ENCODE assay signal across 20 cellular contexts in genomic region chr11:11581493-11581880, GRCh38. TPM values are rescaled to one million over a fixed set of nuclear protein-coding genes. Genes with fewer than 3 reads are reported as not detected.
DNase-seq lines count a peak whose midpoint lies in the region; ATAC-seq and TF ChIP-seq lines count a peak whose summit lies in the region.
"Had no signal": no experiment of that assay in that cellular context is flagged by ENCODE, and none has a peak within 500 bp of the region (broad histone marks: within the 10 kb centered on the region; RNA-seq: fewer than 3 reads in every experiment).

No MANE protein-coding gene starts in this region.

- no peaks in the 10 kb centered on the region for H3K27me3 ChIP-seq in psoas muscle (ENCODE audit: insufficient read depth in 3 of 3, low read length in 2 of 3)
- H3K27me3 ChIP-seq in prostate gland (replicated peaks; ENCODE audit: insufficient read depth): no peaks in the 10 kb centered on the region
- H3K27me3 ChIP-seq: left lung had no signal

- POLR2A ChIA-PET in naive thymus-derived CD8-positive, alpha-beta T cell (lab: Charles Lee): no interaction called here

- no peak for TF ChIP-seq POLR2A in prostate gland (IDR thresholded peaks at IDR 0.05)

- H3K9me3 ChIP-seq in psoas muscle: no peaks in the 10 kb centered on the region
- no peaks in the 10 kb centered on the region for H3K9me3 ChIP-seq in prostate gland
- H3K9me3 ChIP-seq: left lung, mucosa of descending colon, neutrophil, SK-N-SH had no signal

- H3K36me3 ChIP-seq in psoas muscle (ENCODE audit: insufficient read depth in 1 of 2, low read depth in 1 of 2) (no peaks in the 10 kb centered on the region), prostate gland (no peaks in the 10 kb centered on the region)
- H3K36me3 ChIP-seq: left lung, neutrophil had no signal

- peak overlapping the region; percentile 89 for H3K27ac Mint-ChIP-seq in endothelial cell (ENCODE audit: unreplicated experiment)
- H3K27ac Mint-ChIP-seq in naive thymus-derived CD8-positive, alpha-beta T cell: no peak overlapping the region
- no peak overlapping the region for H3K27ac Mint-ChIP-seq in activated T-helper 2 cell treated with anti-CD3 and anti-CD28 coated beads, Interferon-gamma antibody, Interleukin-2, Interleukin-4, amounts not matched to agents 10 μg/mL and 5 μg/mL and 100 μg/mL, durations not matched to agents 14 hours and 24 hours and 36 hours
- H3K27ac Mint-ChIP-seq: activated naive CD8-positive, alpha-beta T cell treated with anti-CD3 and anti-CD28 coated beads for 36 hours; stimulated activated naive CD8-positive, alpha-beta T cell treated with anti-CD3 and anti-CD28 coated beads, Interleukin-15, Interleukin-2, amounts not matched to agents 100 ng/mL and 50 ng/mL, for 24 hours had no signal

- H3K4me3 Mint-ChIP-seq in endothelial cell (ENCODE audit: unreplicated experiment): no peak overlapping the region
- H3K4me3 Mint-ChIP-seq in naive thymus-derived CD8-positive, alpha-beta T cell: no peak overlapping the region
- no peak overlapping the region for H3K4me3 Mint-ChIP-seq in activated T-helper 2 cell treated with anti-CD3 and anti-CD28 coated beads, Interferon-gamma antibody, Interleukin-2, Interleukin-4, amounts not matched to agents 10 μg/mL and 5 μg/mL and 100 μg/mL, durations not matched to agents 14 hours and 24 hours and 36 hours (ENCODE audit: low read depth)
- H3K4me3 Mint-ChIP-seq: activated naive CD8-positive, alpha-beta T cell treated with anti-CD3 and anti-CD28 coated beads for 36 hours; CD14-positive monocyte; stimulated activated naive CD8-positive, alpha-beta T cell treated with anti-CD3 and anti-CD28 coated beads, Interleukin-15, Interleukin-2, amounts not matched to agents 100 ng/mL and 50 ng/mL, for 24 hours had no signal

- intact Hi-C loops in psoas muscle (cut with DNase I) (no loop called here), prostate gland (cut with DNase I) (no loop called here)
- intact Hi-C loops in activated T-helper 2 cell treated with anti-CD3 and anti-CD28 coated beads, Interferon-gamma antibody, Interleukin-2, Interleukin-4, amounts not matched to agents 10 μg/mL and 5 μg/mL and 100 μg/mL, durations not matched to agents 14 hours and 24 hours and 36 hours (cut with micrococcal nuclease): no loop called here

- H3K27me3 Mint-ChIP-seq in endothelial cell (ENCODE audit: unreplicated experiment): peaks cover 9% of the 10 kb centered on the region
- H3K27me3 Mint-ChIP-seq in naive thymus-derived CD8-positive, alpha-beta T cell: peaks cover 0 to 14% (median 1%) of the 10 kb centered on the region in 5 donors
- peaks cover 3% of the 10 kb centered on the region for H3K27me3 Mint-ChIP-seq in activated T-helper 2 cell treated with anti-CD3 and anti-CD28 coated beads, Interferon-gamma antibody, Interleukin-2, Interleukin-4, amounts not matched to agents 10 μg/mL and 5 μg/mL and 100 μg/mL, durations not matched to agents 14 hours and 24 hours and 36 hours (ENCODE audit: low read depth)
- H3K27me3 Mint-ChIP-seq: activated naive CD8-positive, alpha-beta T cell treated with anti-CD3 and anti-CD28 coated beads for 36 hours had no signal

- H3K4me1 Mint-ChIP-seq in endothelial cell (ENCODE audit: unreplicated experiment): peaks cover 76% of the 10 kb centered on the region
- peaks cover 0 to 6% (median 0%) of the 10 kb centered on the region in 4 donors for H3K4me1 Mint-ChIP-seq in naive thymus-derived CD8-positive, alpha-beta T cell
- peaks cover 5% of the 10 kb centered on the region for H3K4me1 Mint-ChIP-seq in activated T-helper 2 cell treated with anti-CD3 and anti-CD28 coated beads, Interferon-gamma antibody, Interleukin-2, Interleukin-4, amounts not matched to agents 10 μg/mL and 5 μg/mL and 100 μg/mL, durations not matched to agents 14 hours and 24 hours and 36 hours (ENCODE audit: low read depth)
- H3K4me1 Mint-ChIP-seq: CD14-positive monocyte had no signal

- H3K9me3 Mint-ChIP-seq in endothelial cell (ENCODE audit: unreplicated experiment): no peaks in the 10 kb centered on the region
- no peaks in the 10 kb centered on the region for H3K9me3 Mint-ChIP-seq in naive thymus-derived CD8-positive, alpha-beta T cell
- no peaks in the 10 kb centered on the region for H3K9me3 Mint-ChIP-seq in activated T-helper 2 cell treated with anti-CD3 and anti-CD28 coated beads, Interferon-gamma antibody, Interleukin-2, Interleukin-4, amounts not matched to agents 10 μg/mL and 5 μg/mL and 100 μg/mL, durations not matched to agents 14 hours and 24 hours and 36 hours
- H3K9me3 Mint-ChIP-seq: activated naive CD8-positive, alpha-beta T cell treated with anti-CD3 and anti-CD28 coated beads for 36 hours; CD14-positive monocyte; stimulated activated naive CD8-positive, alpha-beta T cell treated with anti-CD3 and anti-CD28 coated beads, Interleukin-15, Interleukin-2, amounts not matched to agents 100 ng/mL and 50 ng/mL, for 24 hours had no signal

- H3K4me1 ChIP-seq in psoas muscle (peaks cover 18% of the 10 kb centered on the region), prostate gland (replicated peaks) (peaks cover 4% of the 10 kb centered on the region)

- peaks cover 8% of the 10 kb centered on the region for H3K36me3 Mint-ChIP-seq in endothelial cell (ENCODE audit: low read depth, unreplicated experiment)
- no peaks in the 10 kb centered on the region for H3K36me3 Mint-ChIP-seq in naive thymus-derived CD8-positive, alpha-beta T cell
- H3K36me3 Mint-ChIP-seq in activated T-helper 2 cell treated with anti-CD3 and anti-CD28 coated beads, Interferon-gamma antibody, Interleukin-2, Interleukin-4, amounts not matched to agents 10 μg/mL and 5 μg/mL and 100 μg/mL, durations not matched to agents 14 hours and 24 hours and 36 hours (ENCODE audit: low read depth): no peaks in the 10 kb centered on the region
- H3K36me3 Mint-ChIP-seq: activated naive CD8-positive, alpha-beta T cell treated with anti-CD3 and anti-CD28 coated beads for 36 hours; CD14-positive monocyte had no signal

- TF ChIP-seq CTCF in C4-2B (conservative IDR thresholded peaks at IDR 0.05) (no peak), endothelial cell (IDR thresholded peaks at IDR 0.05; ENCODE audit: unreplicated experiment) (no peak), psoas muscle (IDR thresholded peaks at IDR 0.05) (no peak), prostate gland (IDR thresholded peaks at IDR 0.05) (no peak)

- H3K27ac ChIP-seq in C4-2B: peak overlapping the region; percentile 67
- peak overlapping the region; percentile 65 for H3K27ac ChIP-seq in psoas muscle
- H3K27ac ChIP-seq in prostate gland: peak overlapping the region in 1 of 2 donors; percentile 61
- H3K27ac ChIP-seq: GM23248, neutrophil had no signal

- peak; percentile 90 for DNase-seq in NCI-H1092 treated with DMSO at 0.1 percent for 48 hours (lab: John Stamatoyannopoulos, UW)
- no peak for DNase-seq in endothelial cell (ENCODE audit: low spot score)
- no peak for DNase-seq in psoas muscle
- no peak for DNase-seq in prostate gland (ENCODE audit: low spot score)
- no peak for DNase-seq in naive thymus-derived CD8-positive, alpha-beta T cell
- no peak for DNase-seq in stimulated activated CD4-positive, alpha-beta T cell treated with anti-CD3 and anti-CD28 coated beads, Interleukin-1b, Interleukin-23, amount 100 ng/mL, for 48 hours
- no peak for DNase-seq in activated T-helper 2 cell treated with anti-CD3 and anti-CD28 coated beads, Interferon-gamma antibody, Interleukin-2, Interleukin-4, amounts not matched to agents 10 μg/mL and 5 μg/mL and 100 μg/mL, durations not matched to agents 14 hours and 24 hours and 36 hours (ENCODE audit: low spot score)
- DNase-seq: activated CD8-positive, alpha-beta memory T cell treated with anti-CD3 and anti-CD28 coated beads, Interleukin-2, amount 50 U/mL, for 48 hours; activated naive CD8-positive, alpha-beta T cell treated with anti-CD3 and anti-CD28 coated beads for 36 hours; EL; left lung; mucosa of descending colon; NCI-H510A; stimulated activated CD4-positive, alpha-beta T cell treated with anti-CD3 and anti-CD28 coated beads, Interleukin-4, amount 100 ng/mL, for 4 hours had no signal

- 80 to 88% (median 81%) methylated on average over 4 of the region's 4 CpGs for WGBS in psoas muscle, 3 donors
- 74% methylated on average over 4 of the region's 4 CpGs for WGBS in prostate gland

- H3K4me3 ChIP-seq in psoas muscle (no peak overlapping the region), prostate gland (no peak overlapping the region)
- H3K4me3 ChIP-seq: GM23248, left lung, mucosa of descending colon had no signal

- no peak for ATAC-seq in psoas muscle
- no peak for ATAC-seq in naive thymus-derived CD8-positive, alpha-beta T cell
- ATAC-seq: left lung, mucosa of descending colon had no signal

RNA-seq across cellular contexts. Expression of gene GALNT18, which starts 40.3 kb away (rescaled TPM):
- 87.6 TPM for total RNA-seq in endothelial cell (ENCODE audit: unreplicated experiment)
- 10 to 100 TPM in 1 of 4 donors, 1 to 10 TPM in 3; 8.3 to 11.3 (median 9.0) TPM for total RNA-seq in psoas muscle
- 10 to 100 TPM in 1 of 3 donors, 1 to 10 TPM in 2; 4.6 to 32.4 (median 7.5) TPM for polyA plus RNA-seq in psoas muscle
- 100 to 1,000 TPM in 1 of 2 donors, 10 to 100 TPM in 1; 29.4 to 105 TPM for total RNA-seq in prostate gland
- not detected for total RNA-seq in naive thymus-derived CD8-positive, alpha-beta T cell
- not detected for polyA plus RNA-seq in naive thymus-derived CD8-positive, alpha-beta T cell
- total RNA-seq in activated T-helper 2 cell treated with anti-CD3 and anti-CD28 coated beads, Interferon-gamma antibody, Interleukin-2, Interleukin-4, amounts not matched to agents 10 μg/mL and 5 μg/mL and 100 μg/mL, durations not matched to agents 14 hours and 24 hours and 36 hours: 5.0 and 5.5 TPM in 2 replicates
- polyA plus RNA-seq: CD14-positive monocyte had no signal
